1 cellular context compared by ENCODE assay signal in genomic region chr2:228458364-228458763, GRCh38.
TF ChIP-seq lines count a peak whose summit lies in the region.

No MANE protein-coding gene starts in this region.

TF ChIP-seq in HEK293, 187 proteins besides CTCF, POLR2A, EP300 and RAD21 (continued from another document):
- TF ChIP-seq, protein P1, sequence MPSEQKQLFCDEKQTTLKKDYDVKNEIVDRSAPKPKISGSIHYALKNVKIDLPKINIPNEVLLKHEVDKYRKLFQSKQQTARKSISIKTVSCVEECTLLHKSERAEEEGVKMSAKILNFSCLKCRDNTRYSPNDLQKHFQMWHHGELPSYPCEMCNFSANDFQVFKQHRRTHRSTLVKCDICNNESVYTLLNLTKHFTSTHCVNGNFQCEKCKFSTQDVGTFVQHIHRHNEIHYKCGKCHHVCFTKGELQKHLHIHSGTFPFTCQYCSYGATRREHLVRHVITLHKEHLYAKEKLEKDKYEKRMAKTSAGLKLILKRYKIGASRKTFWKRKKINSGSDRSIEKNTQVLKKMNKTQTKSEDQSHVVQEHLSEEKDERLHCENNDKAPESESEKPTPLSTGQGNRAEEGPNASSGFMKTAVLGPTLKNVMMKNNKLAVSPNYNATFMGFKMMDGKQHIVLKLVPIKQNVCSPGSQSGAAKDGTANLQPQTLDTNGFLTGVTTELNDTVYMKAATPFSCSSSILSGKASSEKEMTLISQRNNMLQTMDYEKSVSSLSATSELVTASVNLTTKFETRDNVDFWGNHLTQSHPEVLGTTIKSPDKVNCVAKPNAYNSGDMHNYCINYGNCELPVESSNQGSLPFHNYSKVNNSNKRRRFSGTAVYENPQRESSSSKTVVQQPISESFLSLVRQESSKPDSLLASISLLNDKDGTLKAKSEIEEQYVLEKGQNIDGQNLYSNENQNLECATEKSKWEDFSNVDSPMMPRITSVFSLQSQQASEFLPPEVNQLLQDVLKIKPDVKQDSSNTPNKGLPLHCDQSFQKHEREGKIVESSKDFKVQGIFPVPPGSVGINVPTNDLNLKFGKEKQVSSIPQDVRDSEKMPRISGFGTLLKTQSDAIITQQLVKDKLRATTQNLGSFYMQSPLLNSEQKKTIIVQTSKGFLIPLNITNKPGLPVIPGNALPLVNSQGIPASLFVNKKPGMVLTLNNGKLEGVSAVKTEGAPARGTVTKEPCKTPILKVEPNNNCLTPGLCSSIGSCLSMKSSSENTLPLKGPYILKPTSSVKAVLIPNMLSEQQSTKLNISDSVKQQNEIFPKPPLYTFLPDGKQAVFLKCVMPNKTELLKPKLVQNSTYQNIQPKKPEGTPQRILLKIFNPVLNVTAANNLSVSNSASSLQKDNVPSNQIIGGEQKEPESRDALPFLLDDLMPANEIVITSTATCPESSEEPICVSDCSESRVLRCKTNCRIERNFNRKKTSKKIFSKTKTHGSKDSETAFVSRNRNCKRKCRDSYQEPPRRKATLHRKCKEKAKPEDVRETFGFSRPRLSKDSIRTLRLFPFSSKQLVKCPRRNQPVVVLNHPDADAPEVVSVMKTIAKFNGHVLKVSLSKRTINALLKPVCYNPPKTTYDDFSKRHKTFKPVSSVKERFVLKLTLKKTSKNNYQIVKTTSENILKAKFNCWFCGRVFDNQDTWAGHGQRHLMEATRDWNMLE (tag by site-specific recombination; conservative IDR thresholded peaks at IDR 0.05; ENCODE audit: low read depth) = no peak
- peak; percentile 37 for TF ChIP-seq ZNF529 (tag by site-specific recombination; IDR thresholded peaks at IDR 0.05; ENCODE audit: insufficient replicate concordance)
- peak; percentile 93 for TF ChIP-seq SETDB1 (IDR thresholded peaks at IDR 0.05; ENCODE audit: insufficient read length, low read length)
- TF ChIP-seq KLF7 (tag by site-specific recombination; IDR thresholded peaks at IDR 0.05; ENCODE audit: borderline replicate concordance) = no peak
